In the genomic region with DNA sequence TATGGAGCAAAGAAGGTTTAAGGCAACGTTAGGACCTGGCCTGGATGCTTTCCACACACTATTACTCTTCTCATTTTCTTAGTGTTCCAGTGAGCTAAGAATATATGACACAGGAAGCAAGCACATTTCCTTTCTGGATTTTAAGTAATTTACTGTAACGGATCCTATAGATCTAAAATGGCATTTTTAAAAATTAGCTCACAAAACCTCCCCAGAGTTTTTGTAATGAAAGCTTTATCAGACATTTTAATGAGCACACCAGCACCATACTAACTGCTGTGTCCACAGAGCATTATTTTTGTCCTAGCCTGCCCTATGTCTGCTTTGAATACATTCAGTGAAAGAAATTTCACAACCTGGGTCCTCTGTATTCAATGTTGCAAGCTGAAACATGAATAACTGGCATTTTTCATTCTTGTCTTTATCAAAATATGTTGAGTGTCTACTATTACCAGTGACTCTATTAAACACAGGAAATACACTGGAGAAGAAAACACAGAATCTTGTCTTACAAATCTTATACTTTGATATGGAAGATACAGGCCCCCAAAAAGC, we compare ENCODE assay signal across 2 cellular contexts.
TF ChIP-seq lines count a peak whose summit lies in the region.

No MANE protein-coding gene starts in this region.

TF ChIP-seq in SK-N-SH, 30 proteins besides CTCF, POLR2A, EP300 and RAD21 (continued from another document):
- TF ChIP-seq, protein P1, sequence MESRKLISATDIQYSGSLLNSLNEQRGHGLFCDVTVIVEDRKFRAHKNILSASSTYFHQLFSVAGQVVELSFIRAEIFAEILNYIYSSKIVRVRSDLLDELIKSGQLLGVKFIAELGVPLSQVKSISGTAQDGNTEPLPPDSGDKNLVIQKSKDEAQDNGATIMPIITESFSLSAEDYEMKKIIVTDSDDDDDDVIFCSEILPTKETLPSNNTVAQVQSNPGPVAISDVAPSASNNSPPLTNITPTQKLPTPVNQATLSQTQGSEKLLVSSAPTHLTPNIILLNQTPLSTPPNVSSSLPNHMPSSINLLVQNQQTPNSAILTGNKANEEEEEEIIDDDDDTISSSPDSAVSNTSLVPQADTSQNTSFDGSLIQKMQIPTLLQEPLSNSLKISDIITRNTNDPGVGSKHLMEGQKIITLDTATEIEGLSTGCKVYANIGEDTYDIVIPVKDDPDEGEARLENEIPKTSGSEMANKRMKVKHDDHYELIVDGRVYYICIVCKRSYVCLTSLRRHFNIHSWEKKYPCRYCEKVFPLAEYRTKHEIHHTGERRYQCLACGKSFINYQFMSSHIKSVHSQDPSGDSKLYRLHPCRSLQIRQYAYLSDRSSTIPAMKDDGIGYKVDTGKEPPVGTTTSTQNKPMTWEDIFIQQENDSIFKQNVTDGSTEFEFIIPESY (IDR thresholded peaks at IDR 0.05; ENCODE audit: borderline replicate concordance, low read depth), result no peak
- TF ChIP-seq, protein P2, sequence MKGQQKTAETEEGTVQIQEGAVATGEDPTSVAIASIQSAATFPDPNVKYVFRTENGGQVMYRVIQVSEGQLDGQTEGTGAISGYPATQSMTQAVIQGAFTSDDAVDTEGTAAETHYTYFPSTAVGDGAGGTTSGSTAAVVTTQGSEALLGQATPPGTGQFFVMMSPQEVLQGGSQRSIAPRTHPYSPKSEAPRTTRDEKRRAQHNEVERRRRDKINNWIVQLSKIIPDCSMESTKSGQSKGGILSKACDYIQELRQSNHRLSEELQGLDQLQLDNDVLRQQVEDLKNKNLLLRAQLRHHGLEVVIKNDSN (IDR thresholded peaks at IDR 0.05; ENCODE audit: borderline replicate concordance, low read depth), result no peak
- TF ChIP-seq RXRA (IDR thresholded peaks at IDR 0.05; ENCODE audit: borderline replicate concordance, low read depth), result no peak
- no peak for TF ChIP-seq RCOR1 (IDR thresholded peaks at IDR 0.05; ENCODE audit: low read length)
- TF ChIP-seq, protein P3, sequence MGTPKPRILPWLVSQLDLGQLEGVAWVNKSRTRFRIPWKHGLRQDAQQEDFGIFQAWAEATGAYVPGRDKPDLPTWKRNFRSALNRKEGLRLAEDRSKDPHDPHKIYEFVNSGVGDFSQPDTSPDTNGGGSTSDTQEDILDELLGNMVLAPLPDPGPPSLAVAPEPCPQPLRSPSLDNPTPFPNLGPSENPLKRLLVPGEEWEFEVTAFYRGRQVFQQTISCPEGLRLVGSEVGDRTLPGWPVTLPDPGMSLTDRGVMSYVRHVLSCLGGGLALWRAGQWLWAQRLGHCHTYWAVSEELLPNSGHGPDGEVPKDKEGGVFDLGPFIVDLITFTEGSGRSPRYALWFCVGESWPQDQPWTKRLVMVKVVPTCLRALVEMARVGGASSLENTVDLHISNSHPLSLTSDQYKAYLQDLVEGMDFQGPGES (IDR thresholded peaks at IDR 0.05; ENCODE audit: low read depth, low read length), result no peak
- no peak for TF ChIP-seq NFIC (IDR thresholded peaks at IDR 0.05; ENCODE audit: borderline replicate concordance)
- TF ChIP-seq SMC3 (IDR thresholded peaks at IDR 0.05; ENCODE audit: low read depth, low read length), result no peak
- no peak for TF ChIP-seq FOXM1 (IDR thresholded peaks at IDR 0.05; ENCODE audit: low read depth)
- TF ChIP-seq FOSL2 (IDR thresholded peaks at IDR 0.05; ENCODE audit: borderline replicate concordance, low read depth), result no peak

TF ChIP-seq in SK-N-SH treated with all-trans-retinoic acid at 6 μM for 48 hours, 23 proteins besides CTCF, POLR2A, EP300 and RAD21 (continued from another document):
- TF ChIP-seq, protein P4, sequence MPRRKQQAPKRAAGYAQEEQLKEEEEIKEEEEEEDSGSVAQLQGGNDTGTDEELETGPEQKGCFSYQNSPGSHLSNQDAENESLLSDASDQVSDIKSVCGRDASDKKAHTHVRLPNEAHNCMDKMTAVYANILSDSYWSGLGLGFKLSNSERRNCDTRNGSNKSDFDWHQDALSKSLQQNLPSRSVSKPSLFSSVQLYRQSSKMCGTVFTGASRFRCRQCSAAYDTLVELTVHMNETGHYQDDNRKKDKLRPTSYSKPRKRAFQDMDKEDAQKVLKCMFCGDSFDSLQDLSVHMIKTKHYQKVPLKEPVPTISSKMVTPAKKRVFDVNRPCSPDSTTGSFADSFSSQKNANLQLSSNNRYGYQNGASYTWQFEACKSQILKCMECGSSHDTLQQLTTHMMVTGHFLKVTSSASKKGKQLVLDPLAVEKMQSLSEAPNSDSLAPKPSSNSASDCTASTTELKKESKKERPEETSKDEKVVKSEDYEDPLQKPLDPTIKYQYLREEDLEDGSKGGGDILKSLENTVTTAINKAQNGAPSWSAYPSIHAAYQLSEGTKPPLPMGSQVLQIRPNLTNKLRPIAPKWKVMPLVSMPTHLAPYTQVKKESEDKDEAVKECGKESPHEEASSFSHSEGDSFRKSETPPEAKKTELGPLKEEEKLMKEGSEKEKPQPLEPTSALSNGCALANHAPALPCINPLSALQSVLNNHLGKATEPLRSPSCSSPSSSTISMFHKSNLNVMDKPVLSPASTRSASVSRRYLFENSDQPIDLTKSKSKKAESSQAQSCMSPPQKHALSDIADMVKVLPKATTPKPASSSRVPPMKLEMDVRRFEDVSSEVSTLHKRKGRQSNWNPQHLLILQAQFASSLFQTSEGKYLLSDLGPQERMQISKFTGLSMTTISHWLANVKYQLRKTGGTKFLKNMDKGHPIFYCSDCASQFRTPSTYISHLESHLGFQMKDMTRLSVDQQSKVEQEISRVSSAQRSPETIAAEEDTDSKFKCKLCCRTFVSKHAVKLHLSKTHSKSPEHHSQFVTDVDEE (CRISPR knock-in tag; IDR thresholded peaks at IDR 0.05), result no peak
- TF ChIP-seq ZC3H10 (CRISPR knock-in tag; IDR thresholded peaks at IDR 0.05), result no peak
- TF ChIP-seq TOX (CRISPR knock-in tag; IDR thresholded peaks at IDR 0.05; ENCODE audit: borderline replicate concordance), result no peak
- no peak for TF ChIP-seq ZNF565 (CRISPR knock-in tag; conservative IDR thresholded peaks at IDR 0.05; ENCODE audit: low read depth)
- TF ChIP-seq ZNF70 (CRISPR knock-in tag; IDR thresholded peaks at IDR 0.05), result no peak
- TF ChIP-seq ZFP30 (CRISPR knock-in tag; IDR thresholded peaks at IDR 0.05), result no peak
- no peak for TF ChIP-seq RARB (CRISPR knock-in tag; IDR thresholded peaks at IDR 0.05)
- no peak for TF ChIP-seq PPARA (CRISPR knock-in tag; IDR thresholded peaks at IDR 0.05; ENCODE audit: borderline replicate concordance)
